9 cellular contexts compared by ENCODE assay signal in the genomic region with DNA sequence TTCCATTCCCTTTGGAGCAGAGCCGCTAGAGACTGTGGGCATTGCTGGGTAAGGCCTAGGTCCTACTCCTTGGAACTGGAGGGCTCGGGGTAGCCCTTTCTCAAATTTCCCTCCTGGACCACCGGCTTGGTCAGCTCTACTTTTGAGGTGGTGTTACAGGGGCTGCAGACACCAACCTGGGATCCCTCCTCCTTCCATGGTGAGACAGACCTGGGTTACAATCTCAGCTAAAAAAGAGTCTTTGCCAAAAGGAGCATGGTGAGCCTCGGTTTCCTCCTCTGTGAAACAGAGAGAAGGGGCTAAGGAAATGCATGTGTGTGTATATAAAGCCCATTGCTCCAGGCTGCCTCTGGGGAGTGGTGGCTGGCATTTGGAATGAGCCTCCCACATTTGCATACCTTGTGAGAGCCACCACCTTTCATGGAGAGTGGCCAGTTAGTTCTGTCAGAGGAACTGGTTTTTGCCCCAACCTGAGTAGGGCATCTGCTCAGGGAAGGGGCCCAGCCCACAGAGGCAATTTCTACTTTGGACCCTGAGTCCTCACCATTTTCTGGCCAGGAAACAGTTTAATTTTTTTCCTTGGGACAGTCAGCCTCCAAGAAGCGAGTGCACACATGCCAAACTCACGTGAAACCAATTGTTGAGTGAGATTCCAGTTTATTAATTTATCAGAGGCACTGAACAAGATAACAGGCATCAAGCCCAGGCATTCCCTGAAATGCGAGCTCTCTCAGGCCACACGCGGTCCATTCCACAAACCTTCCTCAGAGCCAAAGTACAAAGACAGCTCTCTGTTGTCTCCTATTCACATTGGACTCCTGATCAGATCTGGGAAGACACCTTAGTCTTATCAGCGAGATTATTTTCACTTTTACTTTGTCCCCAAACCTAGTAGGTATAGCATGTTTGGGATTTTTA. TPM values are rescaled to one million over a fixed set of nuclear protein-coding genes. Genes with fewer than 3 reads are reported as not detected.
DNase-seq lines count a peak whose midpoint lies in the region; ATAC-seq, FAIRE-seq and TF ChIP-seq lines count a peak whose summit lies in the region.
"Had no signal": no experiment of that assay in that cellular context is flagged by ENCODE, and none has a peak within 500 bp of the region (broad histone marks: within the 10 kb centered on the region; RNA-seq: fewer than 3 reads in every experiment).

No MANE protein-coding gene starts in this region.

- no peaks in the 10 kb centered on the region for H3K27me3 Mint-ChIP-seq in T-helper 2 cell treated with Interferon-gamma antibody and Interleukin-4, amounts not matched to agents 5 μg/mL and 100 μg/mL, for 36 hours (ENCODE audit: low read depth)
- H3K27me3 Mint-ChIP-seq in activated T-helper 17 cell treated with anti-CD3 and anti-CD28 coated beads, Interleukin-2, amount 50 U/mL, for 72 hours: no peaks in the 10 kb centered on the region

- no peak for FAIRE-seq in GM12892 (lab: Jason Lieb, UNC)

- DNase-seq in T-helper 2 cell treated with Interferon-gamma antibody and Interleukin-4, amounts not matched to agents 5 μg/mL and 100 μg/mL, for 36 hours (ENCODE audit: low spot score): no peak
- DNase-seq in T-helper 2 cell: no peak
- DNase-seq in substantia nigra (lab: John Stamatoyannopoulos, UW): no peak
- DNase-seq in GM12892 (ENCODE audit: insufficient read length): no peak
- DNase-seq in spleen: no peak
- DNase-seq: AML-193 had no signal

- no peak for TF ChIP-seq POLR2A in GM12892 (IDR thresholded peaks at IDR 0.05; ENCODE audit: low read depth, low read length)
- no peak for TF ChIP-seq POLR2A in spleen (IDR thresholded peaks at IDR 0.05)

- H3K4me1 Mint-ChIP-seq in T-helper 2 cell treated with Interferon-gamma antibody and Interleukin-4, amounts not matched to agents 5 μg/mL and 100 μg/mL, for 36 hours (ENCODE audit: low read depth): peaks cover 34% of the 10 kb centered on the region
- peaks cover 24% of the 10 kb centered on the region for H3K4me1 Mint-ChIP-seq in activated T-helper 17 cell treated with anti-CD3 and anti-CD28 coated beads, Interleukin-2, amount 50 U/mL, for 72 hours

- H3K36me3 ChIP-seq in iPS-18a (ENCODE audit: control insufficient read depth, low read depth, low read length) (no peaks in the 10 kb centered on the region), spleen (no peaks in the 10 kb centered on the region)

- H3K27me3 ChIP-seq in iPS-18a (ENCODE audit: control insufficient read depth, insufficient read depth, low read length): no peaks in the 10 kb centered on the region
- peaks cover 0 to 15% (median 0%) of the 10 kb centered on the region in 7 donors for H3K27me3 ChIP-seq in spleen (replicated peaks in 1 of 7)

- H3K36me3 Mint-ChIP-seq in T-helper 2 cell treated with Interferon-gamma antibody and Interleukin-4, amounts not matched to agents 5 μg/mL and 100 μg/mL, for 36 hours (ENCODE audit: low read depth): no peaks in the 10 kb centered on the region
- no peaks in the 10 kb centered on the region for H3K36me3 Mint-ChIP-seq in activated T-helper 17 cell treated with anti-CD3 and anti-CD28 coated beads, Interleukin-2, amount 50 U/mL, for 72 hours (ENCODE audit: low read depth)

- no peak for TF ChIP-seq CTCF in spleen (IDR thresholded peaks at IDR 0.05 in 8 of 11, conservative IDR thresholded peaks at IDR 0.05 in 3 of 11)

- H3K9me3 ChIP-seq in iPS-18a (ENCODE audit: control insufficient read depth, low read depth, low read length) (no peaks in the 10 kb centered on the region), spleen (no peaks in the 10 kb centered on the region)

- H3K4me3 Mint-ChIP-seq in T-helper 2 cell treated with Interferon-gamma antibody and Interleukin-4, amounts not matched to agents 5 μg/mL and 100 μg/mL, for 36 hours: peak overlapping the region; percentile 90
- peak overlapping the region; percentile 76 for H3K4me3 Mint-ChIP-seq in activated T-helper 17 cell treated with anti-CD3 and anti-CD28 coated beads, Interleukin-2, amount 50 U/mL, for 72 hours

- peak overlapping the region; percentile 71 for H3K27ac ChIP-seq in iPS-18a (ENCODE audit: low read length)
- H3K27ac ChIP-seq in substantia nigra (ENCODE audit: low read depth, low read length, poor library complexity, severe bottlenecking): peak overlapping the region; percentile 100
- peak overlapping the region in 3 of 8 donors; percentile 86 to 92 (median 88) for H3K27ac ChIP-seq in spleen

- WGBS in spleen, 5 donors: 87 to 95% (median 89%) methylated on average over 9 to 10 of the region's 10 CpGs

- peak overlapping the region; percentile 88 for H3K9ac ChIP-seq in iPS-18a (ENCODE audit: low read length)

- no peak for ATAC-seq in activated T-helper 17 cell treated with anti-CD3 and anti-CD28 coated beads, Interleukin-2, amount 50 U/mL, for 72 hours (replicated peaks)
- no peak for ATAC-seq in GM21447 (IDR thresholded peaks at IDR 0.05; ENCODE audit: unreplicated experiment)

- H3K4me1 ChIP-seq in iPS-18a (ENCODE audit: control insufficient read depth, low read depth, low read length) (peaks cover 17% of the 10 kb centered on the region), spleen (peaks cover 5 to 50% (median 38%) of the 10 kb centered on the region in 6 donors)

- H3K4me3 ChIP-seq in iPS-18a (ENCODE audit: low read length) (peak overlapping the region; percentile 72), spleen (peak overlapping the region in 3 of 8 donors; percentile 82 to 91 (median 91))

- intact Hi-C loops in spleen (cut with DNase I; ENCODE audit: low total_unique reads): no loop called here

- H3K9me3 Mint-ChIP-seq in T-helper 2 cell treated with Interferon-gamma antibody and Interleukin-4, amounts not matched to agents 5 μg/mL and 100 μg/mL, for 36 hours: no peaks in the 10 kb centered on the region
- no peaks in the 10 kb centered on the region for H3K9me3 Mint-ChIP-seq in activated T-helper 17 cell treated with anti-CD3 and anti-CD28 coated beads, Interleukin-2, amount 50 U/mL, for 72 hours

- H3K27ac Mint-ChIP-seq in T-helper 2 cell treated with Interferon-gamma antibody and Interleukin-4, amounts not matched to agents 5 μg/mL and 100 μg/mL, for 36 hours: no peak overlapping the region
- peak overlapping the region; percentile 61 for H3K27ac Mint-ChIP-seq in activated T-helper 17 cell treated with anti-CD3 and anti-CD28 coated beads, Interleukin-2, amount 50 U/mL, for 72 hours

RNA-seq across cellular contexts. Expression of a gene that starts 0.9 kb away (rescaled TPM):
- 1 to 10 TPM in 1 of 2 donors, under 1 TPM in 1; 0.87 to 2.8 TPM for total RNA-seq in activated T-helper 17 cell treated with anti-CD3 and anti-CD28 coated beads, Interleukin-2, amount 50 U/mL, for 72 hours
- 0.47 TPM for polyA plus RNA-seq in GM12892 (2012; ENCODE audit: missing spikeins)
- 1 to 10 TPM; 1.1 to 6.1 (median 3.0) TPM for total RNA-seq in spleen
- under 1 TPM; 0.26 to 0.86 (median 0.35) TPM for polyA plus RNA-seq in spleen

RNA-seq across cellular contexts. Expression of a gene that starts 40.8 kb away (rescaled TPM):
- total RNA-seq in activated T-helper 17 cell treated with anti-CD3 and anti-CD28 coated beads, Interleukin-2, amount 50 U/mL, for 72 hours: 1 to 10 TPM in 1 of 2 donors, under 1 TPM in 1; 0.95 to 2.6 TPM
- 1.7 TPM for polyA plus RNA-seq in GM12892 (2012; ENCODE audit: missing spikeins)
- 1 to 10 TPM; 3.3 to 7.0 (median 5.0) TPM for total RNA-seq in spleen
- polyA plus RNA-seq in spleen: 10 to 100 TPM in 2 of 3 donors, 1 to 10 TPM in 1; 7.5 to 25.9 (median 14.5) TPM

RNA-seq across cellular contexts. Expression of a gene that starts 53.1 kb away (rescaled TPM):
- 10 to 100 TPM; 18.5 to 34.4 TPM for total RNA-seq in activated T-helper 17 cell treated with anti-CD3 and anti-CD28 coated beads, Interleukin-2, amount 50 U/mL, for 72 hours
- polyA plus RNA-seq in GM12892 (2012; ENCODE audit: missing spikeins): 19.9 TPM
- 10 to 100 TPM; 11.4 to 23.3 (median 13.2) TPM for total RNA-seq in spleen
- 10 to 100 TPM in 1 of 3 donors, 1 to 10 TPM in 2; 7.0 to 13.7 (median 7.7) TPM for polyA plus RNA-seq in spleen

RNA-seq across cellular contexts. Expression of a gene that starts 57.4 kb away (rescaled TPM):
- 100 to 1,000 TPM in 1 of 2 donors, 10 to 100 TPM in 1; 80.1 to 183 TPM for total RNA-seq in activated T-helper 17 cell treated with anti-CD3 and anti-CD28 coated beads, Interleukin-2, amount 50 U/mL, for 72 hours
- 78.4 TPM for polyA plus RNA-seq in GM12892 (2012; ENCODE audit: missing spikeins)
- total RNA-seq in spleen: 100 to 1,000 TPM; 124 to 219 (median 133) TPM
- polyA plus RNA-seq in spleen: 100 to 1,000 TPM; 176 to 205 (median 177) TPM
